Comparison of ENCODE assay signal across 1 cellular context in the genomic region with DNA sequence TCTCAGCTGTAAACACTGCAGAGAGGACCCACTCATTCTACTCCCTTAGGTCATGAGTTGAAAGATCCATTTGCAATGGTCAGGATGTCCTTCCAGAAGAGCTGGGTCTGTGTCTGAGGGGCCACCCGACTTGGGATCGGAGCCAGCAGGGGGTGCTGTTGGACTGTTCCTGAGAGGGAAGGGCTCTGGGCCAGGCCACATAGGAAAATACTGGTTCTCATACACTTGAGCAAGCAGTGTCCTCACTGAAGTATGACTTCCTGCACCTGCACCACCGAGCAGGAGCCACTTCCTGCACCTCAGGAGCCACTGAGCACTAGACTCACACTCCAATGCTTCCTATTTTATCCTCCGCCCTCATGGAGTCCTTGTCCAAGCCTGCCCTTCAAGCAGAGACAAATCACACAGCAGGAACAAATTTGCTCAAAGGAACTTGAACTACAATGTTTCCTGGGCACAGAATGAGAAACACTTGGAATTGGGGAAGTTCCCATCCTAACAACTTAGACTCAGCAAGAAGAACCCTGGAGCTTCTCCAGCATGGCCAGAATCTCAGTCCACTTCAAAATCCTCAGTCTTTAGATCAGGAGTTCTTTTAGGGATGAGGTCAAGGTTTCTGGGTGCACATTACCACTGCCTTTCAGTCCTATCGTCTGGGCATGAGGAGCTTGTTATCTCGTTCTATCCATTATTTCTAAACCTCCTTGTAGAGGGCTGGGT.
TF ChIP-seq lines count a peak whose summit lies in the region.

No MANE protein-coding gene starts in this region.

TF ChIP-seq in endothelial cell of umbilical vein, 7 proteins besides CTCF, POLR2A, EP300 and RAD21:
- TF ChIP-seq FOS (IDR thresholded peaks at IDR 0.05; ENCODE audit: borderline replicate concordance, insufficient read depth, low read length) (no peak), JUN (IDR thresholded peaks at IDR 0.05; ENCODE audit: borderline replicate concordance, insufficient read depth, insufficient read length, low read depth) (no peak), GATA2 (IDR thresholded peaks at IDR 0.05; ENCODE audit: insufficient read depth, insufficient read length, low read depth, low read length) (no peak), EZH2 (IDR thresholded peaks at IDR 0.05; ENCODE audit: borderline replicate concordance, low read depth, low read length, severe bottlenecking) (no peak), POLR2AphosphoS5 (IDR thresholded peaks at IDR 0.05; ENCODE audit: insufficient read depth, low read depth, low read length) (no peak), MYC (IDR thresholded peaks at IDR 0.05; ENCODE audit: low read depth, low read length) (no peak)
- TF ChIP-seq, protein P1, sequence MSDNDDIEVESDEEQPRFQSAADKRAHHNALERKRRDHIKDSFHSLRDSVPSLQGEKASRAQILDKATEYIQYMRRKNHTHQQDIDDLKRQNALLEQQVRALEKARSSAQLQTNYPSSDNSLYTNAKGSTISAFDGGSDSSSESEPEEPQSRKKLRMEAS (IDR thresholded peaks at IDR 0.05; ENCODE audit: insufficient read depth, insufficient read length) = no peak
